In genomic region chr3:122994954-122995353, GRCh38 we compare ENCODE assay signal across 11 cellular contexts. TPM values are rescaled to one million over a fixed set of nuclear protein-coding genes. Genes with fewer than 3 reads are reported as not detected.
"Had no signal": no experiment of that assay in that cellular context is flagged by ENCODE, and none has a peak within 500 bp of the region (broad histone marks: within the 10 kb centered on the region; RNA-seq: fewer than 3 reads in every experiment).

No MANE protein-coding gene starts in this region.

- H3K9me3 Mint-ChIP-seq: HFFc6, IgD-negative memory B cell had no signal

- ATAC-seq: HepG2, K562 had no signal

- H3K27ac ChIP-seq: HL-60 had no signal

- H3K4me3 ChIP-seq: K562 had no signal

- DNase-seq: GOT3, H7, HCEC 1CT, HFFc6, KG1 had no signal

- H3K4me3 Mint-ChIP-seq: HFFc6, IgD-negative memory B cell had no signal

- H3K27ac Mint-ChIP-seq: HFFc6 had no signal

- H3K4me1 Mint-ChIP-seq: IgD-negative memory B cell had no signal

RNA-seq across cellular contexts. Expression of gene SEMA5B, which starts 32.6 kb away (rescaled TPM):
- total RNA-seq: H4, HepG2, HFFc6, HT1080, K562 had no signal
- polyA plus RNA-seq: HepG2, IgD-negative memory B cell, K562 had no signal
